28 cellular contexts compared by ENCODE assay signal in genomic region chr3:49300595-49300994, GRCh38.
"Had no signal": no experiment of that assay in that cellular context is flagged by ENCODE, and none has a peak within 500 bp of the region (broad histone marks: within the 10 kb centered on the region; RNA-seq: fewer than 3 reads in every experiment).

No MANE protein-coding gene starts in this region.

- H3K27ac ChIP-seq: esophagus muscularis mucosa, foreskin keratinocyte, heart left ventricle, ovary, right atrium auricular region, uterus had no signal

- H3K27me3 Mint-ChIP-seq: activated CD4-positive, alpha-beta T cell treated with anti-CD3 and anti-CD28 coated beads, Interleukin-2, amount 10 ng/mL, durations not matched to agents 24 days and 14 days; activated CD8-positive, alpha-beta T cell treated with anti-CD3 and anti-CD28 coated beads for 36 hours; central memory CD8-positive, alpha-beta T cell; naive B cell; stimulated activated naive CD8-positive, alpha-beta T cell treated with anti-CD3 and anti-CD28 coated beads, Interleukin-15, Interleukin-2, amounts not matched to agents 100 ng/mL and 50 ng/mL, for 24 hours; type B pancreatic cell had no signal

- H3K9me3 ChIP-seq: esophagus muscularis mucosa, heart left ventricle, ovary, right atrium auricular region, uterus had no signal

- H3K4me3 ChIP-seq: esophagus muscularis mucosa, heart left ventricle, ovary, right atrium auricular region, uterus had no signal

- DNase-seq: activated CD4-positive, alpha-beta T cell treated with anti-CD3 and anti-CD28 coated beads, Interleukin-2, amount 10 ng/mL, durations not matched to agents 24 days and 14 days; activated CD4-positive, CD25-positive, alpha-beta regulatory T cell treated with anti-CD3 and anti-CD28 coated beads, Interleukin-2, amount 50 U/mL, for 72 hours; activated CD8-positive, alpha-beta T cell treated with anti-CD3 and anti-CD28 coated beads for 36 hours; activated effector memory CD4-positive, alpha-beta T cell treated with Interleukin-2 at 50 U/mL for 16 hours; activated naive CD4-positive, alpha-beta T cell treated with anti-CD3 and anti-CD28 coated beads for 36 hours; activated T-cell treated with anti-CD3 and anti-CD28 coated beads, Interleukin-2, amount 50 U/mL, for 48 hours; dermis blood vessel endothelial cell; effector CD4-positive, alpha-beta T cell; foreskin keratinocyte; heart left ventricle; hypothalamus; immature natural killer cell; kidney; left colon; mammary epithelial cell; naive B cell; ovary; stimulated activated CD4-positive, alpha-beta T cell treated with anti-CD3 and anti-CD28 coated beads, Interleukin-15, amount 100 ng/mL, for 24 hours; stimulated activated CD4-positive, alpha-beta T cell treated with anti-CD3 and anti-CD28 coated beads, Interleukin-2, amount 100 ng/mL, for 24 hours; substantia nigra; T-helper 2 cell; uterus had no signal

- H3K4me1 Mint-ChIP-seq: immature natural killer cell, mesothelial cell of epicardium, naive B cell had no signal

- H3K27ac Mint-ChIP-seq: activated CD4-positive, alpha-beta T cell treated with anti-CD3 and anti-CD28 coated beads, Interleukin-2, amount 10 ng/mL, durations not matched to agents 24 days and 14 days; activated CD8-positive, alpha-beta T cell treated with anti-CD3 and anti-CD28 coated beads for 36 hours; activated naive CD4-positive, alpha-beta T cell treated with anti-CD3 and anti-CD28 coated beads for 36 hours; mesothelial cell of epicardium; stimulated activated naive CD8-positive, alpha-beta T cell treated with anti-CD3 and anti-CD28 coated beads, Interleukin-15, Interleukin-2, amounts not matched to agents 100 ng/mL and 50 ng/mL, for 24 hours; type B pancreatic cell had no signal

- H3K27me3 ChIP-seq: esophagus muscularis mucosa, foreskin keratinocyte, heart left ventricle, ovary, right atrium auricular region, uterus had no signal

- ATAC-seq: activated CD8-positive, alpha-beta T cell treated with anti-CD3 and anti-CD28 coated beads for 36 hours; foreskin keratinocyte; heart left ventricle; left colon had no signal

- H3K4me3 Mint-ChIP-seq: activated CD4-positive, alpha-beta T cell treated with anti-CD3 and anti-CD28 coated beads, Interleukin-2, amount 10 ng/mL, durations not matched to agents 24 days and 14 days; activated CD8-positive, alpha-beta T cell treated with anti-CD3 and anti-CD28 coated beads for 36 hours; activated naive CD4-positive, alpha-beta T cell treated with anti-CD3 and anti-CD28 coated beads for 36 hours; central memory CD8-positive, alpha-beta T cell; immature natural killer cell; mesothelial cell of epicardium; naive B cell; stimulated activated naive CD8-positive, alpha-beta T cell treated with anti-CD3 and anti-CD28 coated beads, Interleukin-15, Interleukin-2, amounts not matched to agents 100 ng/mL and 50 ng/mL, for 24 hours; type B pancreatic cell had no signal

- H3K9me3 Mint-ChIP-seq: activated CD4-positive, alpha-beta T cell treated with anti-CD3 and anti-CD28 coated beads, Interleukin-2, amount 10 ng/mL, durations not matched to agents 24 days and 14 days; activated CD8-positive, alpha-beta T cell treated with anti-CD3 and anti-CD28 coated beads for 36 hours; activated naive CD4-positive, alpha-beta T cell treated with anti-CD3 and anti-CD28 coated beads for 36 hours; central memory CD8-positive, alpha-beta T cell; immature natural killer cell; mesothelial cell of epicardium; naive B cell; stimulated activated naive CD8-positive, alpha-beta T cell treated with anti-CD3 and anti-CD28 coated beads, Interleukin-15, Interleukin-2, amounts not matched to agents 100 ng/mL and 50 ng/mL, for 24 hours; type B pancreatic cell had no signal

- H3K36me3 ChIP-seq: ovary, uterus had no signal
